8 cellular contexts compared by ENCODE assay signal in the genomic region with DNA sequence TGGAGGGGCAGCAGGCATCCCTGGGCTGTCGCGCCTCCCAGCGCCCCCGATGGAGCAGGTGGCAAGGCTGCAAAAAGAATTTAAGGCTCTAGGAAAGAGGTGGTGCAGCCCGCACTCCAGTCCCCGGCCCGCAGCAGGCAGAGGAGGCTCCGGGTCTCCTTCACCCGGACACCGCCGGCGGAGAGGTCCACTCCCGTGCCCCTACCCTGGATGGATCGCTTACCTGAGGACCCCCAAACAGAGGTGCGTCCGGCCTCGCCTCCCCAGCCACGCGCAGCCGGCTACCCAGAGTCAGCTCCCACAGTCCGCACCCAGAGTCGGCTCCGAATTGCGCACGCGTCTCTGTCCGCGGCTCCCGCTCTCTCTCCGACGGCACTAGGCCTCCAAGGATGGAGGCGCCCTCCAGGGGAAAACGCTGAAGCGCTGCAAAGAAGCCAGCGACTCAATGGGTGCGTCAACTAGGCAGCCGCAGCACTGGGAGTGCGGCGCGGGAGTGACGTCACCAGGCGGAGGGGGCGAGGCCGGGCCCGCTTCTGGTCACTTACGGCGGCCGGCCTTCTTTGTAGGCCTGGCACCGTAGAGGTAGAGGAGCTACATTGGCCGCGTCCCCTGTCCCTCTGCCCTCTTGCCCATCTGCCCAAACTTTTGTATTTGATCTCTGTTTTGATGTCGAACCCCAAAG. TPM values are rescaled to one million over a fixed set of nuclear protein-coding genes. Genes with fewer than 3 reads are reported as not detected.
DNase-seq lines count a peak whose midpoint lies in the region; ATAC-seq and TF ChIP-seq lines count a peak whose summit lies in the region.

A gene with protein sequence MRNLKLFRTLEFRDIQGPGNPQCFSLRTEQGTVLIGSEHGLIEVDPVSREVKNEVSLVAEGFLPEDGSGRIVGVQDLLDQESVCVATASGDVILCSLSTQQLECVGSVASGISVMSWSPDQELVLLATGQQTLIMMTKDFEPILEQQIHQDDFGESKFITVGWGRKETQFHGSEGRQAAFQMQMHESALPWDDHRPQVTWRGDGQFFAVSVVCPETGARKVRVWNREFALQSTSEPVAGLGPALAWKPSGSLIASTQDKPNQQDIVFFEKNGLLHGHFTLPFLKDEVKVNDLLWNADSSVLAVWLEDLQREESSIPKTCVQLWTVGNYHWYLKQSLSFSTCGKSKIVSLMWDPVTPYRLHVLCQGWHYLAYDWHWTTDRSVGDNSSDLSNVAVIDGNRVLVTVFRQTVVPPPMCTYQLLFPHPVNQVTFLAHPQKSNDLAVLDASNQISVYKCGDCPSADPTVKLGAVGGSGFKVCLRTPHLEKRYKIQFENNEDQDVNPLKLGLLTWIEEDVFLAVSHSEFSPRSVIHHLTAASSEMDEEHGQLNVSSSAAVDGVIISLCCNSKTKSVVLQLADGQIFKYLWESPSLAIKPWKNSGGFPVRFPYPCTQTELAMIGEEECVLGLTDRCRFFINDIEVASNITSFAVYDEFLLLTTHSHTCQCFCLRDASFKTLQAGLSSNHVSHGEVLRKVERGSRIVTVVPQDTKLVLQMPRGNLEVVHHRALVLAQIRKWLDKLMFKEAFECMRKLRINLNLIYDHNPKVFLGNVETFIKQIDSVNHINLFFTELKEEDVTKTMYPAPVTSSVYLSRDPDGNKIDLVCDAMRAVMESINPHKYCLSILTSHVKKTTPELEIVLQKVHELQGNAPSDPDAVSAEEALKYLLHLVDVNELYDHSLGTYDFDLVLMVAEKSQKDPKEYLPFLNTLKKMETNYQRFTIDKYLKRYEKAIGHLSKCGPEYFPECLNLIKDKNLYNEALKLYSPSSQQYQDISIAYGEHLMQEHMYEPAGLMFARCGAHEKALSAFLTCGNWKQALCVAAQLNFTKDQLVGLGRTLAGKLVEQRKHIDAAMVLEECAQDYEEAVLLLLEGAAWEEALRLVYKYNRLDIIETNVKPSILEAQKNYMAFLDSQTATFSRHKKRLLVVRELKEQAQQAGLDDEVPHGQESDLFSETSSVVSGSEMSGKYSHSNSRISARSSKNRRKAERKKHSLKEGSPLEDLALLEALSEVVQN (N-terminal part only) (minus strand): TSS at position 484 of the 682 bp plus-strand sequence. CDS start 2,978 bp downstream, outside the sequence.

- peak within 1 kb of the TSS; percentile 100 for H3K4me3 Mint-ChIP-seq in type B pancreatic cell

- TF ChIP-seq CTCF in GM12873 (IDR thresholded peaks at IDR 0.05; ENCODE audit: insufficient read depth, low read depth, low read length, missing control alignments): peak; percentile 38
- TF ChIP-seq CTCF in SU-DHL-6 (IDR thresholded peaks at IDR 0.05; ENCODE audit: insufficient read depth, low read length, poor library complexity, severe bottlenecking): peak; percentile 9
- peak; percentile 44 for TF ChIP-seq CTCF in type B pancreatic cell (conservative IDR thresholded peaks at IDR 0.05)

- H3K4me3 ChIP-seq in SU-DHL-6 (ENCODE audit: insufficient read depth, low read length, poor library complexity, severe bottlenecking): peak within 1 kb of the TSS; percentile 77

- H3K9ac ChIP-seq in SU-DHL-6 (ENCODE audit: low read length): peak within 1 kb of the TSS; percentile 80

- peaks cover 24% of the 10 kb centered on the region for H3K4me1 Mint-ChIP-seq in type B pancreatic cell (ENCODE audit: unreplicated experiment)

- no peaks in the 10 kb centered on the region; the same call in none of the 2 replicates for H3K36me3 ChIP-seq in SU-DHL-6 (ENCODE audit: low read length)

- peak; percentile 89 for DNase-seq in NCI-H128 (lab: John Stamatoyannopoulos, UW; ENCODE audit: unreplicated experiment)
- DNase-seq in activated naive CD8-positive, alpha-beta T cell treated with anti-CD3 and anti-CD28 coated beads, Interleukin-2, amount 50 U/mL, for 16 hours (ENCODE audit: low read depth, low spot score): peak; percentile 79
- peak; percentile 97 for DNase-seq in cardiac septum (ENCODE audit: low spot score)
- DNase-seq in pons (ENCODE audit: low spot score): peak; percentile 88
- DNase-seq in type B pancreatic cell (ENCODE audit: extremely low spot score, unreplicated experiment): peak; percentile 94

- no peaks in the 10 kb centered on the region for H3F3A ChIP-seq in SU-DHL-6 (ENCODE audit: insufficient read depth)

- peak; percentile 86 for ATAC-seq in HG02759 (IDR thresholded peaks at IDR 0.05; ENCODE audit: unreplicated experiment)

- no peaks in the 10 kb centered on the region for H3K27me3 ChIP-seq in SU-DHL-6 (ENCODE audit: low read length)

- peak within 1 kb of the TSS; percentile 79 for H3K4me2 ChIP-seq in SU-DHL-6 (ENCODE audit: low read depth, low read length, poor library complexity, severe bottlenecking)

- H3K79me2 ChIP-seq in SU-DHL-6 (ENCODE audit: insufficient read depth, low read length): peaks cover 19% of the 10 kb centered on the region; the same call in 1 of the 2 replicates

- no peaks in the 10 kb centered on the region for H3K9me2 ChIP-seq in SU-DHL-6 (replicated peaks; ENCODE audit: insufficient read depth, low read length)

- H3K27ac ChIP-seq in SU-DHL-6 (ENCODE audit: low read depth, low read length): peak within 1 kb of the TSS; percentile 29

- H3K27me3 Mint-ChIP-seq in type B pancreatic cell: no peaks in the 10 kb centered on the region

- H2AFZ ChIP-seq in SU-DHL-6 (ENCODE audit: low read depth, low read length, severe bottlenecking): peak within 1 kb of the TSS; percentile 87

- peak within 1 kb of the TSS; percentile 95 for H3K27ac Mint-ChIP-seq in type B pancreatic cell

- intact Hi-C loops in cardiac septum (cut with DNase I): loop anchor here (5.0 kb wide), 1 partner anchor 79 kb away; a partner anchor contains a TSS

- H3K36me3 Mint-ChIP-seq in type B pancreatic cell: peaks cover 13% of the 10 kb centered on the region

- H4K20me1 ChIP-seq in SU-DHL-6 (ENCODE audit: low read depth, low read length): no peaks in the 10 kb centered on the region

- H3K9me3 Mint-ChIP-seq in type B pancreatic cell: no peaks in the 10 kb centered on the region

- no peaks in the 10 kb centered on the region for H3K9me3 ChIP-seq in SU-DHL-6 (ENCODE audit: insufficient read depth, low read length)

RNA-seq across cellular contexts. Expression of the gene that starts here (rescaled TPM):
- total RNA-seq in cardiac septum (24.2 TPM), type B pancreatic cell (ENCODE audit: low replicate concordance) (42.5 and 45.8 TPM in 2 replicates)

Comparison
In these comparisons a context has a peak if more than half of its experiments do, and no peak if none do; other contexts are left out.
1. Peak in every context shown above with its lines: DNase-seq, ATAC-seq, H3K4me3 ChIP-seq and H3K27ac ChIP-seq.